Comparison of ENCODE assay signal across 8 cellular contexts in the genomic region with DNA sequence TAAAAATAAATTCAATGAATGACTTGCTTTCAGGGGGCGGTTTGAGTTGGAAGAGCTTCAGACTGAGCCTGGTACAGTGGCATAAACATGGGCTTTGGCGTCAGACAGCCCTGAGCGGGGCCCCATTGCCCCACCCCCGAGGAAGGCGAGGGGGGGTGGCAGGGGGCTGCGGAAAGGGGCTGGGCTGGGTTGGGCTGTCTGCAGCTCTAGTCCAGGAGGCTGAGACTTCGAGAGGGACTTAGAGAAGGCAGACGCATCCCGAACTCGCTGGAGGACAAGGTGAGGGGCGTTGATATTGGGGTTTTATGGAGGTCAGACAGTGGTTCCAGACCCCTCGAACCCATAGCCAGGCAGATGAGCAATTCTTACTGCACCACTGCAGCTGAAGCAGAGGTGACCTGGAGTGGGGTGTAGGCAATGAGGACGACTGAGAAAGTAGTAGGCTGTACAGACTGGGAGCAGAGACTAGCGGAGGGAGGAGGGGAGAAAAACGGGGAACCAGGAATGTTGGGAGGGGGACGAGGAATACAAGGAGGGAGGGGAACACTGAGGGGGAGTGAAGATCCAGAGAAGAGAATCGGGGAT. TPM values are rescaled to one million over a fixed set of nuclear protein-coding genes. Genes with fewer than 3 reads are reported as not detected.
DNase-seq lines count a peak whose midpoint lies in the region; ATAC-seq and TF ChIP-seq lines count a peak whose summit lies in the region.

Gene MAGED2, plus strand, starts transcription at position 222 of the 585 bp plus-strand sequence. CDS start 1,587 bp downstream, outside the sequence.

- intact Hi-C loops in CD4-positive, alpha-beta memory T cell (cut with micrococcal nuclease), result loop anchor here (1.0 to 10.0 kb wide), 11 partner anchors 29 to 1583 kb away; partner anchors contain the start of genes APEX2, FAM120C, GNL3L and HUWE1

- H3K4me2 ChIP-seq in MM.1S (ENCODE audit: low read depth, low read length), result peak within 1 kb of the TSS; percentile 77

- H3K4me3 Mint-ChIP-seq in CD4-positive, alpha-beta memory T cell, result peak within 1 kb of the TSS; percentile 87 to 96 (median 95)
- peak within 1 kb of the TSS; percentile 96 for H3K4me3 Mint-ChIP-seq in stimulated activated effector memory CD8-positive, alpha-beta T cell treated with anti-CD3 and anti-CD28 coated beads, Interleukin-12 subunit alpha, Interleukin-12 subunit beta, amount 100 ng/mL, for 72 hours

- H3K27ac ChIP-seq in CD4-positive, alpha-beta memory T cell (ENCODE audit: low read depth, low read length), result peak within 1 kb of the TSS; percentile 80
- H3K27ac ChIP-seq in MM.1S (ENCODE audit: low read length), result peak within 1 kb of the TSS; percentile 23; the same call in 1 of the 2 replicates

- H3K4me3 ChIP-seq in CD4-positive, alpha-beta memory T cell (ENCODE audit: low read length in 2 of 2), result peak within 1 kb of the TSS; percentile 65 to 86
- peak within 1 kb of the TSS; percentile 90 for H3K4me3 ChIP-seq in MM.1S (ENCODE audit: low read length)

- no peaks in the 10 kb centered on the region for H3K9me2 ChIP-seq in MM.1S (replicated peaks; ENCODE audit: insufficient read depth, low read length)

- peak; percentile 72 for ATAC-seq in stimulated activated effector memory CD8-positive, alpha-beta T cell treated with anti-CD3 and anti-CD28 coated beads, Interleukin-12 subunit alpha, Interleukin-12 subunit beta, amount 100 ng/mL, for 72 hours
- ATAC-seq in GM18870 (IDR thresholded peaks at IDR 0.05; ENCODE audit: unreplicated experiment) (no peak), HG03442 (IDR thresholded peaks at IDR 0.05; ENCODE audit: unreplicated experiment) (no peak)

- H3K79me2 ChIP-seq in MM.1S (ENCODE audit: low read length), result peaks cover 12% of the 10 kb centered on the region

- H3K9ac ChIP-seq in MM.1S (ENCODE audit: low read length), result peak within 1 kb of the TSS; percentile 70

- peak within 1 kb of the TSS; percentile 96 to 99 (median 98) for H3K27ac Mint-ChIP-seq in CD4-positive, alpha-beta memory T cell
- peak within 1 kb of the TSS; percentile 99 for H3K27ac Mint-ChIP-seq in stimulated activated effector memory CD8-positive, alpha-beta T cell treated with anti-CD3 and anti-CD28 coated beads, Interleukin-12 subunit alpha, Interleukin-12 subunit beta, amount 100 ng/mL, for 72 hours

- H3K36me3 ChIP-seq in CD4-positive, alpha-beta memory T cell (ENCODE audit: insufficient read depth, low read length), result peaks cover 21% of the 10 kb centered on the region
- H3K36me3 ChIP-seq in MM.1S (replicated peaks; ENCODE audit: insufficient read depth, low read length), result no peaks in the 10 kb centered on the region

- CTCF ChIA-PET in CD4-positive, alpha-beta memory T cell (lab: Charles Lee; ENCODE audit: partially characterized antibody), result no interaction called here

- H3K27me3 ChIP-seq in CD4-positive, alpha-beta memory T cell (ENCODE audit: insufficient read depth, low read length), result no peaks in the 10 kb centered on the region
- no peaks in the 10 kb centered on the region for H3K27me3 ChIP-seq in MM.1S (replicated peaks; ENCODE audit: insufficient read depth, low read length)

- peaks cover 0 to 7% (median 0%) of the 10 kb centered on the region in 8 donors for H3K9me3 Mint-ChIP-seq in CD4-positive, alpha-beta memory T cell
- H3K9me3 Mint-ChIP-seq in stimulated activated effector memory CD8-positive, alpha-beta T cell treated with anti-CD3 and anti-CD28 coated beads, Interleukin-12 subunit alpha, Interleukin-12 subunit beta, amount 100 ng/mL, for 72 hours, result no peaks in the 10 kb centered on the region

- no peaks in the 10 kb centered on the region for H3K9me3 ChIP-seq in CD4-positive, alpha-beta memory T cell (ENCODE audit: control insufficient read depth in 1 of 2, low read length in 2 of 2)
- no peaks in the 10 kb centered on the region for H3K9me3 ChIP-seq in MM.1S (replicated peaks; ENCODE audit: insufficient read depth, low read length)

- in situ Hi-C loops in endometrial microvascular endothelial cells (cut with HindIII; ENCODE audit: inconsistent ontology term, low pct_unique_long_range_greater_than_20kb, low sequenced_read_pairs), result no loop called here

- POLR2A ChIA-PET in CD4-positive, alpha-beta memory T cell (lab: Charles Lee; ENCODE audit: partially characterized antibody), result interaction anchor here (0.7 to 3.2 kb wide), 5 partner anchors 167 to 1101 kb away, joined by 3 to 38 read pairs (median 4); partner anchors contain the start of genes APEX2 and PHF8

- peaks cover 10 to 28% (median 12%) of the 10 kb centered on the region in 4 donors for H3K4me1 Mint-ChIP-seq in CD4-positive, alpha-beta memory T cell
- H3K4me1 Mint-ChIP-seq in stimulated activated effector memory CD8-positive, alpha-beta T cell treated with anti-CD3 and anti-CD28 coated beads, Interleukin-12 subunit alpha, Interleukin-12 subunit beta, amount 100 ng/mL, for 72 hours, result peaks cover 22% of the 10 kb centered on the region

- H3K27me3 Mint-ChIP-seq in CD4-positive, alpha-beta memory T cell, result no peaks in the 10 kb centered on the region

- H3K4me1 ChIP-seq in CD4-positive, alpha-beta memory T cell (ENCODE audit: insufficient read depth, low read length), result peaks cover 15% of the 10 kb centered on the region
- H3K4me1 ChIP-seq in MM.1S (ENCODE audit: low read length), result no peaks in the 10 kb centered on the region

- no peaks in the 10 kb centered on the region for H3F3A ChIP-seq in MM.1S (ENCODE audit: insufficient read depth, low read length)

- no peaks in the 10 kb centered on the region for H4K20me1 ChIP-seq in MM.1S (ENCODE audit: insufficient read depth, low read length)

- peak; percentile 43 to 65 (median 45) for DNase-seq in CD4-positive, alpha-beta memory T cell
- no peak for DNase-seq in MM.1S
- peak; percentile 53 for DNase-seq in activated CD8-positive, alpha-beta memory T cell treated with anti-CD3 and anti-CD28 coated beads, Interleukin-2, amount 50 U/mL, for 4 hours
- DNase-seq in lung microvascular endothelial cell (ENCODE audit: low read depth in 2 of 2), result peak; percentile 43 to 46
- DNase-seq in stimulated activated effector memory CD8-positive, alpha-beta T cell treated with anti-CD3 and anti-CD28 coated beads, Interleukin-12 subunit alpha, Interleukin-12 subunit beta, amount 100 ng/mL, for 72 hours (ENCODE audit: low spot score in 2 of 2), result peak; percentile 10 to 55

- no peak for TF ChIP-seq CTCF in MM.1S (IDR thresholded peaks at IDR 0.05; ENCODE audit: low read length)

- peak within 1 kb of the TSS; percentile 80 for H2AFZ ChIP-seq in MM.1S (ENCODE audit: low read length)

- peaks cover 8 to 20% of the 10 kb centered on the region in 2 donors for H3K36me3 Mint-ChIP-seq in CD4-positive, alpha-beta memory T cell
- peaks cover 38% of the 10 kb centered on the region for H3K36me3 Mint-ChIP-seq in stimulated activated effector memory CD8-positive, alpha-beta T cell treated with anti-CD3 and anti-CD28 coated beads, Interleukin-12 subunit alpha, Interleukin-12 subunit beta, amount 100 ng/mL, for 72 hours

RNA-seq across cellular contexts. Expression of gene MAGED2, which starts in this region (rescaled TPM):
- total RNA-seq in CD4-positive, alpha-beta memory T cell, result 10 to 100 TPM; 92.4 to 94.9 TPM
- 100 to 1,000 TPM in 1 of 2 donors, 10 to 100 TPM in 1; 94.0 to 143 TPM for polyA plus RNA-seq in CD4-positive, alpha-beta memory T cell
- total RNA-seq in endometrial microvascular endothelial cells (ENCODE audit: inconsistent ontology term), result 140 TPM
- total RNA-seq in lung microvascular endothelial cell, result 164 and 201 TPM in 2 replicates
